Comparison of ENCODE assay signal across 1 cellular context in genomic region chr11:67613313-67613959, GRCh38.
A peak's percentile ranks its signal among the peaks of the same experiment; 100 is the strongest.
TF ChIP-seq lines count a peak whose summit lies in the region.

No MANE protein-coding gene starts in this region.

TF ChIP-seq in GM12878, 131 proteins besides CTCF, POLR2A, EP300 and RAD21:
- TF ChIP-seq, protein P1, sequence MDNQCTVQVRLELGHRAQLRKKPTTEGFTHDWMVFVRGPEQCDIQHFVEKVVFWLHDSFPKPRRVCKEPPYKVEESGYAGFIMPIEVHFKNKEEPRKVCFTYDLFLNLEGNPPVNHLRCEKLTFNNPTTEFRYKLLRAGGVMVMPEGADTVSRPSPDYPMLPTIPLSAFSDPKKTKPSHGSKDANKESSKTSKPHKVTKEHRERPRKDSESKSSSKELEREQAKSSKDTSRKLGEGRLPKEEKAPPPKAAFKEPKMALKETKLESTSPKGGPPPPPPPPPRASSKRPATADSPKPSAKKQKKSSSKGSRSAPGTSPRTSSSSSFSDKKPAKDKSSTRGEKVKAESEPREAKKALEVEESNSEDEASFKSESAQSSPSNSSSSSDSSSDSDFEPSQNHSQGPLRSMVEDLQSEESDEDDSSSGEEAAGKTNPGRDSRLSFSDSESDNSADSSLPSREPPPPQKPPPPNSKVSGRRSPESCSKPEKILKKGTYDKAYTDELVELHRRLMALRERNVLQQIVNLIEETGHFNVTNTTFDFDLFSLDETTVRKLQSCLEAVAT (IDR thresholded peaks at IDR 0.05), result no peak
- TF ChIP-seq RAD51 (IDR thresholded peaks at IDR 0.05) (peak; percentile 31; the same call in 1 of the 2 replicates), RB1 (IDR thresholded peaks at IDR 0.05; ENCODE audit: borderline replicate concordance) (no peak), ATF7 (IDR thresholded peaks at IDR 0.05; ENCODE audit: low read depth) (no peak), LARP7 (IDR thresholded peaks at IDR 0.05) (peak; percentile 75), TAF1 (IDR thresholded peaks at IDR 0.05; ENCODE audit: borderline replicate concordance, low read depth, low read length) (no peak), SIX5 (IDR thresholded peaks at IDR 0.05; ENCODE audit: low read depth, low read length, severe bottlenecking) (no peak), GABPA (IDR thresholded peaks at IDR 0.05; ENCODE audit: low read depth) (no peak), SP1 (IDR thresholded peaks at IDR 0.05; ENCODE audit: low read depth, low read length) (no peak), HDGF (IDR thresholded peaks at IDR 0.05) (0 out of 2 replicates have a peak, but pooled peaks have one; percentile 56), NR2F1 (conservative IDR thresholded peaks at IDR 0.05) (no peak), ELK1 (IDR thresholded peaks at IDR 0.05; ENCODE audit: low read depth, low read length) (0 out of 2 replicates have a peak, but pooled peaks have one; percentile 1), KDM1A (IDR thresholded peaks at IDR 0.05; ENCODE audit: borderline replicate concordance) (no peak), IRF4 (IDR thresholded peaks at IDR 0.05; ENCODE audit: low read depth, low read length) (no peak), EZH2 (IDR thresholded peaks at IDR 0.05; ENCODE audit: borderline replicate concordance, control insufficient read depth, low read depth, low read length) (no peak), TCF12 (IDR thresholded peaks at IDR 0.05; ENCODE audit: low read depth, low read length) (no peak), ZZZ3 (IDR thresholded peaks at IDR 0.05; ENCODE audit: control insufficient read depth, insufficient read length, low read depth) (no peak), ZNF24 (IDR thresholded peaks at IDR 0.05) (no peak)
- TF ChIP-seq, protein P2, sequence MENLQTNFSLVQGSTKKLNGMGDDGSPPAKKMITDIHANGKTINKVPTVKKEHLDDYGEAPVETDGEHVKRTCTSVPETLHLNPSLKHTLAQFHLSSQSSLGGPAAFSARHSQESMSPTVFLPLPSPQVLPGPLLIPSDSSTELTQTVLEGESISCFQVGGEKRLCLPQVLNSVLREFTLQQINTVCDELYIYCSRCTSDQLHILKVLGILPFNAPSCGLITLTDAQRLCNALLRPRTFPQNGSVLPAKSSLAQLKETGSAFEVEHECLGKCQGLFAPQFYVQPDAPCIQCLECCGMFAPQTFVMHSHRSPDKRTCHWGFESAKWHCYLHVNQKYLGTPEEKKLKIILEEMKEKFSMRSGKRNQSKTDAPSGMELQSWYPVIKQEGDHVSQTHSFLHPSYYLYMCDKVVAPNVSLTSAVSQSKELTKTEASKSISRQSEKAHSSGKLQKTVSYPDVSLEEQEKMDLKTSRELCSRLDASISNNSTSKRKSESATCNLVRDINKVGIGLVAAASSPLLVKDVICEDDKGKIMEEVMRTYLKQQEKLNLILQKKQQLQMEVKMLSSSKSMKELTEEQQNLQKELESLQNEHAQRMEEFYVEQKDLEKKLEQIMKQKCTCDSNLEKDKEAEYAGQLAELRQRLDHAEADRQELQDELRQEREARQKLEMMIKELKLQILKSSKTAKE (IDR thresholded peaks at IDR 0.05; ENCODE audit: low read depth, poor library complexity, severe bottlenecking), result no peak
- TF ChIP-seq, protein P3, sequence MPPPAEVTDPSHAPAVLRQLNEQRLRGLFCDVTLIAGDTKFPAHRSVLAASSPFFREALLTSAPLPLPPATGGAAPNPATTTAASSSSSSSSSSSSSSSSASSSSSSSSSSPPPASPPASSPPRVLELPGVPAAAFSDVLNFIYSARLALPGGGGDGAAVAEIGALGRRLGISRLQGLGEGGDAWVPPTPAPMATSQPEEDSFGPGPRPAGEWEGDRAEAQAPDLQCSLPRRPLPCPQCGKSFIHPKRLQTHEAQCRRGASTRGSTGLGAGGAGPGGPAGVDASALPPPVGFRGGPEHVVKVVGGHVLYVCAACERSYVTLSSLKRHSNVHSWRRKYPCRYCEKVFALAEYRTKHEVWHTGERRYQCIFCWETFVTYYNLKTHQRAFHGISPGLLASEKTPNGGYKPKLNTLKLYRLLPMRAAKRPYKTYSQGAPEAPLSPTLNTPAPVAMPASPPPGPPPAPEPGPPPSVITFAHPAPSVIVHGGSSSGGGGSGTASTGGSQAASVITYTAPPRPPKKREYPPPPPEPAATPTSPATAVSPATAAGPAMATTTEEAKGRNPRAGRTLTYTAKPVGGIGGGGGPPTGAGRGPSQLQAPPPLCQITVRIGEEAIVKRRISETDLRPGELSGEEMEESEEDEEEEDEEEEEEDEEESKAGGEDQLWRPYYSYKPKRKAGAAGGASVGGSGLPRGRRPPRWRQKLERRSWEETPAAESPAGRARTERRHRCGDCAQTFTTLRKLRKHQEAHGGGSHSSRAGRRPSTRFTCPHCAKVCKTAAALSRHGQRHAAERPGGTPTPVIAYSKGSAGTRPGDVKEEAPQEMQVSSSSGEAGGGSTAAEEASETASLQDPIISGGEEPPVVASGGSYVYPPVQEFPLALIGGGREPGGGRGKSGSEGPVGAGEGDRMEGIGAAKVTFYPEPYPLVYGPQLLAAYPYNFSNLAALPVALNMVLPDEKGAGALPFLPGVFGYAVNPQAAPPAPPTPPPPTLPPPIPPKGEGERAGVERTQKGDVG (CRISPR knock-in tag; IDR thresholded peaks at IDR 0.05), result peak; percentile 74; the same call in 1 of the 2 replicates
- TF ChIP-seq, protein P4, sequence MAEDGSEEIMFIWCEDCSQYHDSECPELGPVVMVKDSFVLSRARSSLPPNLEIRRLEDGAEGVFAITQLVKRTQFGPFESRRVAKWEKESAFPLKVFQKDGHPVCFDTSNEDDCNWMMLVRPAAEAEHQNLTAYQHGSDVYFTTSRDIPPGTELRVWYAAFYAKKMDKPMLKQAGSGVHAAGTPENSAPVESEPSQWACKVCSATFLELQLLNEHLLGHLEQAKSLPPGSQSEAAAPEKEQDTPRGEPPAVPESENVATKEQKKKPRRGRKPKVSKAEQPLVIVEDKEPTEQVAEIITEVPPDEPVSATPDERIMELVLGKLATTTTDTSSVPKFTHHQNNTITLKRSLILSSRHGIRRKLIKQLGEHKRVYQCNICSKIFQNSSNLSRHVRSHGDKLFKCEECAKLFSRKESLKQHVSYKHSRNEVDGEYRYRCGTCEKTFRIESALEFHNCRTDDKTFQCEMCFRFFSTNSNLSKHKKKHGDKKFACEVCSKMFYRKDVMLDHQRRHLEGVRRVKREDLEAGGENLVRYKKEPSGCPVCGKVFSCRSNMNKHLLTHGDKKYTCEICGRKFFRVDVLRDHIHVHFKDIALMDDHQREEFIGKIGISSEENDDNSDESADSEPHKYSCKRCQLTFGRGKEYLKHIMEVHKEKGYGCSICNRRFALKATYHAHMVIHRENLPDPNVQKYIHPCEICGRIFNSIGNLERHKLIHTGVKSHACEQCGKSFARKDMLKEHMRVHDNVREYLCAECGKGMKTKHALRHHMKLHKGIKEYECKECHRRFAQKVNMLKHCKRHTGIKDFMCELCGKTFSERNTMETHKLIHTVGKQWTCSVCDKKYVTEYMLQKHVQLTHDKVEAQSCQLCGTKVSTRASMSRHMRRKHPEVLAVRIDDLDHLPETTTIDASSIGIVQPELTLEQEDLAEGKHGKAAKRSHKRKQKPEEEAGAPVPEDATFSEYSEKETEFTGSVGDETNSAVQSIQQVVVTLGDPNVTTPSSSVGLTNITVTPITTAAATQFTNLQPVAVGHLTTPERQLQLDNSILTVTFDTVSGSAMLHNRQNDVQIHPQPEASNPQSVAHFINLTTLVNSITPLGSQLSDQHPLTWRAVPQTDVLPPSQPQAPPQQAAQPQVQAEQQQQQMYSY (CRISPR knock-in tag; IDR thresholded peaks at IDR 0.05), result no peak
